ENCODE assay signal across 27 cellular contexts in genomic region chr9:97903168-97903567, GRCh38. TPM values are rescaled to one million over a fixed set of nuclear protein-coding genes. Genes with fewer than 3 reads are reported as not detected.
DNase-seq lines count a peak whose midpoint lies in the region; ATAC-seq, FAIRE-seq and TF ChIP-seq lines count a peak whose summit lies in the region.
"Had no signal": no experiment of that assay in that cellular context is flagged by ENCODE, and none has a peak within 500 bp of the region (broad histone marks: within the 10 kb centered on the region; RNA-seq: fewer than 3 reads in every experiment).

No MANE protein-coding gene starts in this region.

- H3K36me3 Mint-ChIP-seq in activated naive CD4-positive, alpha-beta T cell treated with anti-CD3 and anti-CD28 coated beads, Interleukin-2, amount 10 ng/mL, durations not matched to agents 7 days and 5 days = peaks cover 47% of the 10 kb centered on the region
- peaks cover 4% of the 10 kb centered on the region for H3K36me3 Mint-ChIP-seq in T-helper 17 cell (ENCODE audit: low read depth)
- H3K36me3 Mint-ChIP-seq in stimulated activated naive CD8-positive, alpha-beta T cell treated with anti-CD3 and anti-CD28 coated beads, Interleukin-15, Interleukin-2, amounts not matched to agents 100 ng/mL and 50 ng/mL, for 24 hours (ENCODE audit: low read depth) = peaks cover 20% of the 10 kb centered on the region
- H3K36me3 Mint-ChIP-seq: WTC11 had no signal

- no peaks in the 10 kb centered on the region for H3K9me3 Mint-ChIP-seq in activated naive CD4-positive, alpha-beta T cell treated with anti-CD3 and anti-CD28 coated beads, Interleukin-2, amount 10 ng/mL, durations not matched to agents 7 days and 5 days
- H3K9me3 Mint-ChIP-seq in stimulated activated naive CD8-positive, alpha-beta T cell treated with anti-CD3 and anti-CD28 coated beads, Interleukin-15, Interleukin-2, amounts not matched to agents 100 ng/mL and 50 ng/mL, for 24 hours = no peaks in the 10 kb centered on the region
- H3K9me3 Mint-ChIP-seq: immature natural killer cell, nephron progenitor cell, WTC11 had no signal

- no peak for FAIRE-seq in bronchial epithelial cell (lab: Jason Lieb, UNC)

- H3K27me3 ChIP-seq in bronchial epithelial cell (ENCODE audit: control insufficient read depth, insufficient read depth, low read length) = no peaks in the 10 kb centered on the region
- H3K27me3 ChIP-seq: hepatocyte, left lung, testis had no signal

- no peak for TF ChIP-seq CTCF in bronchial epithelial cell (IDR thresholded peaks at IDR 0.05; ENCODE audit: insufficient read depth, low read length, severe bottlenecking)

- DNase-seq in activated naive CD4-positive, alpha-beta T cell treated with anti-CD3 and anti-CD28 coated beads, Interleukin-2, amount 10 ng/mL, durations not matched to agents 7 days and 5 days = no peak
- DNase-seq in activated naive CD4-positive, alpha-beta T cell (lab: John Stamatoyannopoulos, UW) = no peak
- DNase-seq in T-helper 17 cell (no peak), bronchial epithelial cell (ENCODE audit: low read depth) (peak; percentile 34), nucleus accumbens (lab: John Stamatoyannopoulos, UW) (no peak)
- DNase-seq: activated gamma-delta T cell treated with Interleukin-2 at 50 U/mL for 16 hours, C1 segment of cervical spinal cord, cerebellar nuclear complex, DMS 273 treated with DMSO at 0.1 percent for 48 hours, foreskin fibroblast, GDM1, immature natural killer cell, KBM-7, left lung, NCI-H1436 treated with DMSO at 0.1 percent for 48 hours, NCI-H524, nephron progenitor cell, SK-N-SH, T-helper 9 cell, testis had no signal

- H3K4me3 Mint-ChIP-seq in activated naive CD4-positive, alpha-beta T cell treated with anti-CD3 and anti-CD28 coated beads, Interleukin-2, amount 10 ng/mL, durations not matched to agents 7 days and 5 days = peak overlapping the region; percentile 35
- H3K4me3 Mint-ChIP-seq in T-helper 17 cell = no peak overlapping the region
- H3K4me3 Mint-ChIP-seq in stimulated activated naive CD8-positive, alpha-beta T cell treated with anti-CD3 and anti-CD28 coated beads, Interleukin-15, Interleukin-2, amounts not matched to agents 100 ng/mL and 50 ng/mL, for 24 hours = no peak overlapping the region
- H3K4me3 Mint-ChIP-seq: immature natural killer cell, nephron progenitor cell, WTC11 had no signal

- CTCF ChIA-PET in activated naive CD4-positive, alpha-beta T cell treated with anti-CD3 and anti-CD28 coated beads, Interleukin-2, amount 10 ng/mL, durations not matched to agents 7 days and 5 days (lab: Charles Lee) = interaction anchor here (1.3 to 5.9 kb wide), 4 partner anchors 8 to 135 kb away, joined by 3 to 134 read pairs (median 24); partner anchors contain the start of gene TRMO

- H3K27me3 Mint-ChIP-seq in activated naive CD4-positive, alpha-beta T cell treated with anti-CD3 and anti-CD28 coated beads, Interleukin-2, amount 10 ng/mL, durations not matched to agents 7 days and 5 days = no peaks in the 10 kb centered on the region
- H3K27me3 Mint-ChIP-seq in T-helper 17 cell = no peaks in the 10 kb centered on the region
- H3K27me3 Mint-ChIP-seq in stimulated activated naive CD8-positive, alpha-beta T cell treated with anti-CD3 and anti-CD28 coated beads, Interleukin-15, Interleukin-2, amounts not matched to agents 100 ng/mL and 50 ng/mL, for 24 hours = no peaks in the 10 kb centered on the region
- H3K27me3 Mint-ChIP-seq: progenitor cell of endocrine pancreas had no signal

- no peak for ATAC-seq in T-helper 17 cell
- ATAC-seq in GM18519 (IDR thresholded peaks at IDR 0.05; ENCODE audit: low FRiP score, unreplicated experiment) = no peak
- ATAC-seq in GM19455 (IDR thresholded peaks at IDR 0.05; ENCODE audit: unreplicated experiment) = no peak
- ATAC-seq: left lung, WTC11 had no signal

- peaks cover 3% of the 10 kb centered on the region for H3K36me3 ChIP-seq in bronchial epithelial cell (ENCODE audit: control insufficient read depth, insufficient read depth, low read length)

- H3K27ac Mint-ChIP-seq in activated naive CD4-positive, alpha-beta T cell treated with anti-CD3 and anti-CD28 coated beads, Interleukin-2, amount 10 ng/mL, durations not matched to agents 7 days and 5 days = peak overlapping the region; percentile 97
- H3K27ac Mint-ChIP-seq in T-helper 17 cell = peak overlapping the region; percentile 99
- H3K27ac Mint-ChIP-seq in stimulated activated naive CD8-positive, alpha-beta T cell treated with anti-CD3 and anti-CD28 coated beads, Interleukin-15, Interleukin-2, amounts not matched to agents 100 ng/mL and 50 ng/mL, for 24 hours = peak overlapping the region; percentile 63
- H3K27ac Mint-ChIP-seq: nephron progenitor cell, progenitor cell of endocrine pancreas, WTC11 had no signal

- H3K9me3 ChIP-seq in T-helper 17 cell (ENCODE audit: control insufficient read depth, low read length, poor library complexity, severe bottlenecking) = no peaks in the 10 kb centered on the region
- H3K9me3 ChIP-seq: left lung, SK-N-SH, testis had no signal

- peaks cover 80% of the 10 kb centered on the region for H3K4me1 Mint-ChIP-seq in activated naive CD4-positive, alpha-beta T cell treated with anti-CD3 and anti-CD28 coated beads, Interleukin-2, amount 10 ng/mL, durations not matched to agents 7 days and 5 days
- H3K4me1 Mint-ChIP-seq in T-helper 17 cell = peaks cover 57% of the 10 kb centered on the region
- H3K4me1 Mint-ChIP-seq in stimulated activated naive CD8-positive, alpha-beta T cell treated with anti-CD3 and anti-CD28 coated beads, Interleukin-15, Interleukin-2, amounts not matched to agents 100 ng/mL and 50 ng/mL, for 24 hours (ENCODE audit: low read depth) = peaks cover 69% of the 10 kb centered on the region
- H3K4me1 Mint-ChIP-seq: nephron progenitor cell had no signal

- no peak overlapping the region for H3K4me3 ChIP-seq in bronchial epithelial cell (ENCODE audit: low read depth, low read length)
- H3K4me3 ChIP-seq: hepatocyte, left lung, testis had no signal

RNA-seq across cellular contexts. Expression of gene TRMO, which starts 19.1 kb away (rescaled TPM):
- total RNA-seq in T-helper 17 cell (10 to 100 TPM; 41.2 to 46.3 TPM), bronchial epithelial cell (18.4 and 25.0 TPM in 2 replicates)

RNA-seq across cellular contexts. Expression of gene HEMGN, which starts 34.8 kb away (rescaled TPM):
- 1 to 10 TPM; 1.3 to 9.0 TPM for total RNA-seq in T-helper 17 cell
- total RNA-seq in bronchial epithelial cell = not detected in 2 replicates
- total RNA-seq: epithelial cell of proximal tubule, hepatocyte, progenitor cell of endocrine pancreas had no signal

RNA-seq across cellular contexts. Expression of gene FOXE1, which starts 50.1 kb away (rescaled TPM):
- total RNA-seq in T-helper 17 cell = under 1 TPM in 1 of 2 donors, not detected in 1; 0.08 TPM
- total RNA-seq in bronchial epithelial cell = 1.1 and 2.6 TPM in 2 replicates
- total RNA-seq: left lung had no signal
